In the genomic region with DNA sequence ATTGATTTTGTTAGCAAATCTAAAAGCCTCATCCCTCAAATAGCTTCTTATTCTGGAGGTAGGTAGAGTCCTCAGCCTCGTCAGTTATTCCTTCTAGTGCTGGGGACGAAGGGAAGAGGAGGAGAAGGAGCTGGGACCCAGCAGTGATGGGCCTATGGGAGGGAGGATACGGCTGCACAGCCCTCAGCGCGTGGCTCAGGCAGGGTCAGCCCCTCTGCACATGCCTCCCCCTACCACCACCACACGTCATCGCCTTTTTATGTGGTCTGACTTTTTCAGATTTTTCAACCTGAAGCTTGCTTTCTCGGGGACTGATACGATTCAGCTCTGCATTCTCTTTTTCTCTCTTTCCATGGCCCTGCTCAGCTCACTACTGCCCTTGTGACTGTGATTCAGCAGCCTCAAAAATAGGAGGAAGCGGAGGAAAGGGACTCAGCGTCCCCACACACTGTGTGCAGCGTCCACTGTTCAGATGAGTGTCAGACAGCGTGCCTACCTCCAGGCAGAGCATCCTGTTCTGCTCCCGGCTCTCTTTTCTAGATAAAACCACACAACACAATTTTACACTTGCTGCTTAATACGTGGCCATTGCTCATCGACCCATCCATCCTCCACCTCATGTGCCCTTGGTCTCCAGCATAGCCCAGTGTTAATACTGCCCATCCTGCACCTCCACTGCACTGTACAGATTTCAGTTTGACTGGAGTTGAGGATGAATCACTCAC, we compare ENCODE assay signal across 1 cellular context.
TF ChIP-seq lines count a peak whose summit lies in the region.

No MANE protein-coding gene starts in this region.

TF ChIP-seq in WTC11, 78 proteins besides CTCF, POLR2A, EP300 and RAD21 (continued from another document):
- TF ChIP-seq, protein P1, sequence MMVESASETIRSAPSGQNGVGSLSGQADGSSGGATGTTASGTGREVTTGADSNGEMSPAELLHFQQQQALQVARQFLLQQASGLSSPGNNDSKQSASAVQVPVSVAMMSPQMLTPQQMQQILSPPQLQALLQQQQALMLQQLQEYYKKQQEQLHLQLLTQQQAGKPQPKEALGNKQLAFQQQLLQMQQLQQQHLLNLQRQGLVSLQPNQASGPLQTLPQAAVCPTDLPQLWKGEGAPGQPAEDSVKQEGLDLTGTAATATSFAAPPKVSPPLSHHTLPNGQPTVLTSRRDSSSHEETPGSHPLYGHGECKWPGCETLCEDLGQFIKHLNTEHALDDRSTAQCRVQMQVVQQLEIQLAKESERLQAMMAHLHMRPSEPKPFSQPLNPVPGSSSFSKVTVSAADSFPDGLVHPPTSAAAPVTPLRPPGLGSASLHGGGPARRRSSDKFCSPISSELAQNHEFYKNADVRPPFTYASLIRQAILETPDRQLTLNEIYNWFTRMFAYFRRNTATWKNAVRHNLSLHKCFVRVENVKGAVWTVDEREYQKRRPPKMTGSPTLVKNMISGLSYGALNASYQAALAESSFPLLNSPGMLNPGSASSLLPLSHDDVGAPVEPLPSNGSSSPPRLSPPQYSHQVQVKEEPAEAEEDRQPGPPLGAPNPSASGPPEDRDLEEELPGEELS (CRISPR knock-in tag; IDR thresholded peaks at IDR 0.05) = no peak
- TF ChIP-seq KAT7 (CRISPR knock-in tag; IDR thresholded peaks at IDR 0.05; ENCODE audit: borderline replicate concordance) (no peak), ELF4 (CRISPR knock-in tag; IDR thresholded peaks at IDR 0.05; ENCODE audit: low read depth) (no peak), ZNF416 (CRISPR knock-in tag; IDR thresholded peaks at IDR 0.05) (no peak), HMGA2 (CRISPR knock-in tag; IDR thresholded peaks at IDR 0.05) (no peak), ETV6 (CRISPR knock-in tag; IDR thresholded peaks at IDR 0.05) (no peak), TEAD1 (CRISPR knock-in tag; IDR thresholded peaks at IDR 0.05) (no peak), CREM (CRISPR knock-in tag; IDR thresholded peaks at IDR 0.05) (no peak), GABPB1 (CRISPR knock-in tag; IDR thresholded peaks at IDR 0.05) (no peak), ZNF138 (CRISPR knock-in tag; conservative IDR thresholded peaks at IDR 0.05) (no peak), IRF2 (CRISPR knock-in tag; IDR thresholded peaks at IDR 0.05; ENCODE audit: borderline replicate concordance, low read depth) (no peak), ZNF219 (CRISPR knock-in tag; IDR thresholded peaks at IDR 0.05; ENCODE audit: borderline replicate concordance) (no peak), SMAD4 (CRISPR knock-in tag; IDR thresholded peaks at IDR 0.05) (no peak)
- TF ChIP-seq, protein P2, sequence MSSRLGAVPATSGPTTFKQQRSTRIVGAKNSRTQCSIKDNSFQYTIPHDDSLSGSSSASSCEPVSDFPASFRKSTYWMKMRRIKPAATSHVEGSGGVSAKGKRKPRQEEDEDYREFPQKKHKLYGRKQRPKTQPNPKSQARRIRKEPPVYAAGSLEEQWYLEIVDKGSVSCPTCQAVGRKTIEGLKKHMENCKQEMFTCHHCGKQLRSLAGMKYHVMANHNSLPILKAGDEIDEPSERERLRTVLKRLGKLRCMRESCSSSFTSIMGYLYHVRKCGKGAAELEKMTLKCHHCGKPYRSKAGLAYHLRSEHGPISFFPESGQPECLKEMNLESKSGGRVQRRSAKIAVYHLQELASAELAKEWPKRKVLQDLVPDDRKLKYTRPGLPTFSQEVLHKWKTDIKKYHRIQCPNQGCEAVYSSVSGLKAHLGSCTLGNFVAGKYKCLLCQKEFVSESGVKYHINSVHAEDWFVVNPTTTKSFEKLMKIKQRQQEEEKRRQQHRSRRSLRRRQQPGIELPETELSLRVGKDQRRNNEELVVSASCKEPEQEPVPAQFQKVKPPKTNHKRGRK (CRISPR knock-in tag; IDR thresholded peaks at IDR 0.05; ENCODE audit: borderline replicate concordance) = no peak
- TF ChIP-seq, protein P3, sequence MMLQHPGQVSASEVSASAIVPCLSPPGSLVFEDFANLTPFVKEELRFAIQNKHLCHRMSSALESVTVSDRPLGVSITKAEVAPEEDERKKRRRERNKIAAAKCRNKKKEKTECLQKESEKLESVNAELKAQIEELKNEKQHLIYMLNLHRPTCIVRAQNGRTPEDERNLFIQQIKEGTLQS (CRISPR knock-in tag; conservative IDR thresholded peaks at IDR 0.05) = no peak
- TF ChIP-seq, protein P4, sequence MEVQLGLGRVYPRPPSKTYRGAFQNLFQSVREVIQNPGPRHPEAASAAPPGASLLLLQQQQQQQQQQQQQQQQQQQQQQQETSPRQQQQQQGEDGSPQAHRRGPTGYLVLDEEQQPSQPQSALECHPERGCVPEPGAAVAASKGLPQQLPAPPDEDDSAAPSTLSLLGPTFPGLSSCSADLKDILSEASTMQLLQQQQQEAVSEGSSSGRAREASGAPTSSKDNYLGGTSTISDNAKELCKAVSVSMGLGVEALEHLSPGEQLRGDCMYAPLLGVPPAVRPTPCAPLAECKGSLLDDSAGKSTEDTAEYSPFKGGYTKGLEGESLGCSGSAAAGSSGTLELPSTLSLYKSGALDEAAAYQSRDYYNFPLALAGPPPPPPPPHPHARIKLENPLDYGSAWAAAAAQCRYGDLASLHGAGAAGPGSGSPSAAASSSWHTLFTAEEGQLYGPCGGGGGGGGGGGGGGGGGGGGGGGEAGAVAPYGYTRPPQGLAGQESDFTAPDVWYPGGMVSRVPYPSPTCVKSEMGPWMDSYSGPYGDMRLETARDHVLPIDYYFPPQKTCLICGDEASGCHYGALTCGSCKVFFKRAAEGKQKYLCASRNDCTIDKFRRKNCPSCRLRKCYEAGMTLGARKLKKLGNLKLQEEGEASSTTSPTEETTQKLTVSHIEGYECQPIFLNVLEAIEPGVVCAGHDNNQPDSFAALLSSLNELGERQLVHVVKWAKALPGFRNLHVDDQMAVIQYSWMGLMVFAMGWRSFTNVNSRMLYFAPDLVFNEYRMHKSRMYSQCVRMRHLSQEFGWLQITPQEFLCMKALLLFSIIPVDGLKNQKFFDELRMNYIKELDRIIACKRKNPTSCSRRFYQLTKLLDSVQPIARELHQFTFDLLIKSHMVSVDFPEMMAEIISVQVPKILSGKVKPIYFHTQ (CRISPR knock-in tag; IDR thresholded peaks at IDR 0.05) = no peak
TF ChIP-seq in WTC11: peak in this region for 0.
